8 cellular contexts compared by ENCODE assay signal in the genomic region with DNA sequence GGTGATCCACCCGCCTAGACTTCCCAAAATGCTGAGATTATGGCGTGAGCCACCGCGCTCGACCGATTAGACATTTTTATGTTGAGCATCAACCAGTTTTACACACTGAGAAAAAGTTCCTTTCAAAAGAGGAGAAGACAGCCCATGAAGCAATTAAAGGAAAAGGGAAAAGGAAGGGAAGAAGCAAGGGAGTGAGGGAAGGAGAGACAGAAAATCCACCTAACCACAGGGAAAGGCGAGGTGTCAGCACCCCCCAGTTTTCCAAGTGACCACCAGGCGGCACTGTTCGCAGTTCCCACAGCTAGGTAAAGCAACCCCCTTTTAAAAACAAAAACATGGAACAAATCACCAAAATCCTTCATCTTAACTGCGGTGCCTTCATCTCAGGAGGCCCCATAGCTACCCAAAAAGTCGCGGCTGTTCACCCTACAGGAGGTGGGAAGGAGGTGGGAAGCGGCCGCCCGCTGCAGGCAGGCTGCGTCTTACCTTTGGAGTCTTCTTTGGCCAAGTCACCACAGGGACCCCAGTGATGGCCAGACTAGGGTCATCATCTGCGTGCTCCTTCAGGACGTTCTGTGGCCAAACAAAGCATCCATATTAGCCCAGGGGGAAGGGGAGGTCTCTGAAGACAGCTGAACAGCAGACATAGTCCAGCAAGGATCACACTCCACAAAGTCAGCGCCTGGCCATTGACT.
DNase-seq lines count a peak whose midpoint lies in the region; TF ChIP-seq lines count a peak whose summit lies in the region.

No MANE protein-coding gene starts in this region.

- 56 to 64% methylated on average over 7 to 8 of the region's 19 CpGs for WGBS in esophagus squamous epithelium, 2 donors

- DNase-seq in GM12865 (ENCODE audit: low read depth) (peak; percentile 64), NCI-H460 (ENCODE audit: extremely low read depth, low read depth) (peak; percentile 26), activated T-cell treated with anti-CD3 and anti-CD28 coated beads for 24 hours (ENCODE audit: low read depth) (peak; percentile 40), esophagus squamous epithelium (lab: John Stamatoyannopoulos, UW) (no peak), NCI-H2107 (lab: John Stamatoyannopoulos, UW) (no peak), kidney glomerular epithelial cell (lab: John Stamatoyannopoulos, UW) (no peak), NCI-H1048 (lab: John Stamatoyannopoulos, UW) (no peak)

- H3K4me1 ChIP-seq in esophagus squamous epithelium (peaks cover 0 to 5% (median 0%) of the 10 kb centered on the region in 3 donors), parathyroid adenoma (no peaks in the 10 kb centered on the region)

- H3K27me3 ChIP-seq in esophagus squamous epithelium (no peaks in the 10 kb centered on the region), parathyroid adenoma (ENCODE audit: control insufficient read depth, insufficient read depth, low read length) (no peaks in the 10 kb centered on the region)

- H3K36me3 ChIP-seq in esophagus squamous epithelium, result peaks cover 0 to 14% (median 0%) of the 10 kb centered on the region in 3 donors
- no peaks in the 10 kb centered on the region for H3K36me3 ChIP-seq in parathyroid adenoma (ENCODE audit: control insufficient read depth, insufficient read depth, low read length)

- no peak for TF ChIP-seq POLR2A in esophagus squamous epithelium (IDR thresholded peaks at IDR 0.05)

- no peak overlapping the region for H3K4me2 ChIP-seq in parathyroid adenoma (ENCODE audit: low read length)

- H3K9me3 ChIP-seq in esophagus squamous epithelium, result no peaks in the 10 kb centered on the region
- H3K9me3 ChIP-seq in parathyroid adenoma (ENCODE audit: control insufficient read depth, low read length), result no peaks in the 10 kb centered on the region

- H3K79me2 ChIP-seq in parathyroid adenoma, result peaks cover 19% of the 10 kb centered on the region

- no peak overlapping the region for H3K9ac ChIP-seq in parathyroid adenoma

- intact Hi-C loops in esophagus squamous epithelium (cut with DNase I), result no loop called here

- TF ChIP-seq CTCF in GM12865 (IDR thresholded peaks at IDR 0.05; ENCODE audit: insufficient read depth, low read depth, low read length, missing control alignments) (peak; percentile 94), esophagus squamous epithelium (IDR thresholded peaks at IDR 0.05) (peak; percentile 63 to 76 (median 69)), parathyroid adenoma (IDR thresholded peaks at IDR 0.05) (peak; percentile 73)

- no peak overlapping the region for H3K27ac ChIP-seq in esophagus squamous epithelium
- H3K27ac ChIP-seq in parathyroid adenoma, result no peak overlapping the region

- H3K4me3 ChIP-seq in GM12865 (ENCODE audit: low read depth, low read length) (no peak overlapping the region), esophagus squamous epithelium (no peak overlapping the region), parathyroid adenoma (ENCODE audit: low read depth, low read length) (no peak overlapping the region)

- no peak overlapping the region for H2AFZ ChIP-seq in parathyroid adenoma

Comparison
In these comparisons a context has a peak if more than half of its experiments do, and no peak if none do; other contexts are left out.
1. DNase-seq: peak in GM12865 (single experiment), NCI-H460 (single experiment) and activated T-cell treated with anti-CD3 and anti-CD28 coated beads for 24 hours (single experiment); none in esophagus squamous epithelium (single experiment), NCI-H2107 (single experiment), kidney glomerular epithelial cell (single experiment) and NCI-H1048 (single experiment).
2. Peak in every context shown above with its lines, with median percentiles within 50 percentile points of each other: CTCF ChIP-seq.